Comparison of ENCODE assay signal across 8 cellular contexts in the genomic region with DNA sequence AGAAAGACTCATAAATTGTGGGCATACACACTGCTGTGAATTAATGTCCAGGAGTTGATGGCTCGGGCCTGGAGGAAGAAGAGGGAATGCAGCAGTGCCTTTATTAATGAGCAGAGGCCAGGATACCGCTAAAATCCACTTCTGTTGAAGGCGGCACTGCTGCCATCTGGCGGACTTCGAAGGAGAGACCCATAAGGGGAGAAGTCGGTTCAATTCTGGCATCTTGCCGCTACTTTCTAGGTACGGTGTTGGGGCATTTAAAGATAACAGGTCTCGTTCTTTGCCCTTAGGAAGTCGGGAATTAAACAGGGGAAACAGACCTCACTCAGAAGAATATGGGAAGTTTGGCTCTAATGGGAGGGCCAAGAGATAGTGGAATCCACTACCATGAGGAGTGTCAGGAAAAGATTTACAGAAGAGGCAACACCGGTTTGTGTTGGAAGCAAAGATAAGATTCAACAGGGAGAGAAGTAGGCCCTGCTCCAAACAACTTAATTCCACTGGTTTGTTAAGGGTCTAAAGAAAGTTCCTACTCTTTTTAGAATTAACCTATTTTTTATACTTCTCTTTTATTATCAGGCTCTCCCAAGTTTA.
DNase-seq lines count a peak whose midpoint lies in the region; ATAC-seq and TF ChIP-seq lines count a peak whose summit lies in the region.

No MANE protein-coding gene starts in this region.

- no peak for TF ChIP-seq POLR2A in tibial nerve (IDR thresholded peaks at IDR 0.05)

- peak; percentile 10 to 57 for DNase-seq in NCI-H524 (lab: John Stamatoyannopoulos, UW)
- DNase-seq in NCI-H524 treated with DMSO at 0.1 percent for 48 hours (lab: John Stamatoyannopoulos, UW), result no peak
- peak; percentile 46 for DNase-seq in KBM-7
- peak; percentile 18 for DNase-seq in SKM-1 (lab: John Stamatoyannopoulos, UW; ENCODE audit: unreplicated experiment)
- no peak for DNase-seq in chondrocyte (ENCODE audit: low spot score)
- DNase-seq in lung microvascular endothelial cell (ENCODE audit: low read depth in 2 of 2), result peak; percentile 66 to 72
- peak; percentile 15 to 20 for DNase-seq in tibial nerve (ENCODE audit: low spot score in 2 of 2)

- peaks cover 0 to 5% (median 0%) of the 10 kb centered on the region in 4 donors for H3K4me1 ChIP-seq in tibial nerve

- no peak overlapping the region for H3K27ac ChIP-seq in tibial nerve

- H3K9me3 ChIP-seq in tibial nerve, result no peaks in the 10 kb centered on the region

- TF ChIP-seq CTCF in chondrocyte (IDR thresholded peaks at IDR 0.05), result peak; percentile 90
- TF ChIP-seq CTCF in tibial nerve (IDR thresholded peaks at IDR 0.05), result peak; percentile 28 to 52 (median 40)

- H3K36me3 ChIP-seq in tibial nerve, result no peaks in the 10 kb centered on the region

- no peak for TF ChIP-seq EP300 in tibial nerve (IDR thresholded peaks at IDR 0.05)

- no peaks in the 10 kb centered on the region for H3K9me3 Mint-ChIP-seq in chondrocyte (ENCODE audit: low read depth)

- no peak overlapping the region for H3K27ac Mint-ChIP-seq in chondrocyte (ENCODE audit: unreplicated experiment)

- no peaks in the 10 kb centered on the region for H3K27me3 ChIP-seq in tibial nerve

- no peaks in the 10 kb centered on the region for H3K36me3 Mint-ChIP-seq in chondrocyte (ENCODE audit: low read depth)

- peaks cover 5% of the 10 kb centered on the region for H3K4me1 Mint-ChIP-seq in chondrocyte (ENCODE audit: low read depth)

- no peak overlapping the region for H3K4me3 Mint-ChIP-seq in chondrocyte (ENCODE audit: unreplicated experiment)

- H3K4me3 ChIP-seq in tibial nerve, result no peak overlapping the region

- 17 to 22% methylated on average over 11 of the region's 11 CpGs for WGBS in tibial nerve, 2 donors

- in situ Hi-C loops in KBM-7 (cut with MboI; ENCODE audit: low pct_unique_long_range_greater_than_20kb, low sequenced_read_pairs), result no loop called here

- peaks cover 13% of the 10 kb centered on the region for H3K27me3 Mint-ChIP-seq in chondrocyte (ENCODE audit: low read depth)

- peak; percentile 92 for ATAC-seq in GM21723 (IDR thresholded peaks at IDR 0.05; ENCODE audit: unreplicated experiment)

Comparison
In these comparisons a context has a peak if more than half of its experiments do, and no peak if none do; other contexts are left out.
1. DNase-seq: peak in NCI-H524 (2 of 2), KBM-7 (single experiment), SKM-1 (single experiment), lung microvascular endothelial cell (2 of 2) and tibial nerve (2 of 2); none in NCI-H524 treated with DMSO at 0.1 percent for 48 hours (single experiment) and chondrocyte (single experiment).